Comparison of ENCODE assay signal across 2 cellular contexts in the genomic region with DNA sequence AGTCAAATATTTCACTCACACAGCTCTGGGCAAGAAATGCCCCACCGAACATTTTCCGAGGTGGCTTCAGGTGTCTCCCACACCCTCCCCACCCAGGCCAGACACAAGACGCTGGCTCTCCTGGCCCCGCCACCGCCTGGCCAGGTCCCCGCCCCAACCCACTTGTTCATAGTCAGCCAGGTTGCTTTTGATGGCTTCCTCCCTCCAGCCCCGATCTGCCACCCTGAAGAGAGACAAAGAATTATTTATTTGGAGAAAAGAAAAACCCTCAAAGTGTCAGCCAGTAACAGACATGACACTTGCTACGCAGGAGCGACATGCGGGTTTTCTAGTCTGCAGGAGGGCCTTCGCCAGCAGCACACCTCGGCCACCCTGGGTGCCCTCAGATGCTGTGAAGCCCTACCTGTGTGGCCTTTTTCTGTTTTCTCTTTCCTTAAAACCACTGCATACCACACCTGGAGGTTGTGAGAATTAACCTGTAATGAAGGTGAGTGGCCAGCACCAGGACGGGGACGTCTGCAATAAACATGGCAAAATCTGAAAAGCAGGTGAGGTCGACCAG.
TF ChIP-seq lines count a peak whose summit lies in the region.

No MANE protein-coding gene starts in this region.

TF ChIP-seq in GM12878, 131 proteins besides CTCF, POLR2A, EP300 and RAD21:
- TF ChIP-seq WRNIP1 (IDR thresholded peaks at IDR 0.05; ENCODE audit: borderline replicate concordance, low read depth, low read length) (no peak), CHD1 (IDR thresholded peaks at IDR 0.05; ENCODE audit: low read depth, low read length) (no peak), SRF (IDR thresholded peaks at IDR 0.05; ENCODE audit: low read depth in 2 of 2, low read length in 2 of 2) (no peak), POLR2AphosphoS5 (IDR thresholded peaks at IDR 0.05; ENCODE audit: low read length) (no peak), RCOR1 (conservative IDR thresholded peaks at IDR 0.05; ENCODE audit: low read depth, low read length) (no peak), ZNF217 (IDR thresholded peaks at IDR 0.05) (no peak), NBN (IDR thresholded peaks at IDR 0.05) (no peak), RB1 (IDR thresholded peaks at IDR 0.05; ENCODE audit: borderline replicate concordance) (no peak), PML (IDR thresholded peaks at IDR 0.05; ENCODE audit: low read length) (no peak), NFIC (IDR thresholded peaks at IDR 0.05; ENCODE audit: low read depth, low read length) (no peak)
- TF ChIP-seq, protein P1, sequence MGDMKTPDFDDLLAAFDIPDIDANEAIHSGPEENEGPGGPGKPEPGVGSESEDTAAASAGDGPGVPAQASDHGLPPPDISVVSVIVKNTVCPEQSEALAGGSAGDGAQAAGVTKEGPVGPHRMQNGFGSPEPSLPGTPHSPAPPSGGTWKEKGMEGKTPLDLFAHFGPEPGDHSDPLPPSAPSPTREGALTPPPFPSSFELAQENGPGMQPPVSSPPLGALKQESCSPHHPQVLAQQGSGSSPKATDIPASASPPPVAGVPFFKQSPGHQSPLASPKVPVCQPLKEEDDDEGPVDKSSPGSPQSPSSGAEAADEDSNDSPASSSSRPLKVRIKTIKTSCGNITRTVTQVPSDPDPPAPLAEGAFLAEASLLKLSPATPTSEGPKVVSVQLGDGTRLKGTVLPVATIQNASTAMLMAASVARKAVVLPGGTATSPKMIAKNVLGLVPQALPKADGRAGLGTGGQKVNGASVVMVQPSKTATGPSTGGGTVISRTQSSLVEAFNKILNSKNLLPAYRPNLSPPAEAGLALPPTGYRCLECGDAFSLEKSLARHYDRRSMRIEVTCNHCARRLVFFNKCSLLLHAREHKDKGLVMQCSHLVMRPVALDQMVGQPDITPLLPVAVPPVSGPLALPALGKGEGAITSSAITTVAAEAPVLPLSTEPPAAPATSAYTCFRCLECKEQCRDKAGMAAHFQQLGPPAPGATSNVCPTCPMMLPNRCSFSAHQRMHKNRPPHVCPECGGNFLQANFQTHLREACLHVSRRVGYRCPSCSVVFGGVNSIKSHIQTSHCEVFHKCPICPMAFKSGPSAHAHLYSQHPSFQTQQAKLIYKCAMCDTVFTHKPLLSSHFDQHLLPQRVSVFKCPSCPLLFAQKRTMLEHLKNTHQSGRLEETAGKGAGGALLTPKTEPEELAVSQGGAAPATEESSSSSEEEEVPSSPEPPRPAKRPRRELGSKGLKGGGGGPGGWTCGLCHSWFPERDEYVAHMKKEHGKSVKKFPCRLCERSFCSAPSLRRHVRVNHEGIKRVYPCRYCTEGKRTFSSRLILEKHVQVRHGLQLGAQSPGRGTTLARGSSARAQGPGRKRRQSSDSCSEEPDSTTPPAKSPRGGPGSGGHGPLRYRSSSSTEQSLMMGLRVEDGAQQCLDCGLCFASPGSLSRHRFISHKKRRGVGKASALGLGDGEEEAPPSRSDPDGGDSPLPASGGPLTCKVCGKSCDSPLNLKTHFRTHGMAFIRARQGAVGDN (IDR thresholded peaks at IDR 0.05), result no peak
- TF ChIP-seq, protein P2, sequence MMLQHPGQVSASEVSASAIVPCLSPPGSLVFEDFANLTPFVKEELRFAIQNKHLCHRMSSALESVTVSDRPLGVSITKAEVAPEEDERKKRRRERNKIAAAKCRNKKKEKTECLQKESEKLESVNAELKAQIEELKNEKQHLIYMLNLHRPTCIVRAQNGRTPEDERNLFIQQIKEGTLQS (IDR thresholded peaks at IDR 0.05; ENCODE audit: borderline replicate concordance, extremely low read depth, low read depth, low read length), result no peak

TF ChIP-seq in HepG2, 621 proteins besides CTCF, POLR2A, EP300 and RAD21:
- no peak for TF ChIP-seq IRF1 (CRISPR knock-in tag; IDR thresholded peaks at IDR 0.05; ENCODE audit: low read depth)
- no peak for TF ChIP-seq KDM2A (CRISPR knock-in tag; IDR thresholded peaks at IDR 0.05; ENCODE audit: borderline replicate concordance, low read depth)
- no peak for TF ChIP-seq ZNF326 (CRISPR knock-in tag; IDR thresholded peaks at IDR 0.05; ENCODE audit: borderline replicate concordance)
- TF ChIP-seq ZNF788 (CRISPR knock-in tag; IDR thresholded peaks at IDR 0.05; ENCODE audit: borderline replicate concordance), result no peak
- no peak for TF ChIP-seq TBL1XR1 (IDR thresholded peaks at IDR 0.05; ENCODE audit: borderline replicate concordance, low read length, partially characterized antibody)
- TF ChIP-seq ZNF775 (CRISPR knock-in tag; IDR thresholded peaks at IDR 0.05; ENCODE audit: borderline replicate concordance), result no peak
- TF ChIP-seq, protein P3, sequence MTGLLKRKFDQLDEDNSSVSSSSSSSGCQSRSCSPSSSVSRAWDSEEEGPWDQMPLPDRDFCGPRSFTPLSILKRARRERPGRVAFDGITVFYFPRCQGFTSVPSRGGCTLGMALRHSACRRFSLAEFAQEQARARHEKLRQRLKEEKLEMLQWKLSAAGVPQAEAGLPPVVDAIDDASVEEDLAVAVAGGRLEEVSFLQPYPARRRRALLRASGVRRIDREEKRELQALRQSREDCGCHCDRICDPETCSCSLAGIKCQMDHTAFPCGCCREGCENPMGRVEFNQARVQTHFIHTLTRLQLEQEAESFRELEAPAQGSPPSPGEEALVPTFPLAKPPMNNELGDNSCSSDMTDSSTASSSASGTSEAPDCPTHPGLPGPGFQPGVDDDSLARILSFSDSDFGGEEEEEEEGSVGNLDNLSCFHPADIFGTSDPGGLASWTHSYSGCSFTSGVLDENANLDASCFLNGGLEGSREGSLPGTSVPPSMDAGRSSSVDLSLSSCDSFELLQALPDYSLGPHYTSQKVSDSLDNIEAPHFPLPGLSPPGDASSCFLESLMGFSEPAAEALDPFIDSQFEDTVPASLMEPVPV (CRISPR knock-in tag; IDR thresholded peaks at IDR 0.05), result no peak
- TF ChIP-seq, protein P4, sequence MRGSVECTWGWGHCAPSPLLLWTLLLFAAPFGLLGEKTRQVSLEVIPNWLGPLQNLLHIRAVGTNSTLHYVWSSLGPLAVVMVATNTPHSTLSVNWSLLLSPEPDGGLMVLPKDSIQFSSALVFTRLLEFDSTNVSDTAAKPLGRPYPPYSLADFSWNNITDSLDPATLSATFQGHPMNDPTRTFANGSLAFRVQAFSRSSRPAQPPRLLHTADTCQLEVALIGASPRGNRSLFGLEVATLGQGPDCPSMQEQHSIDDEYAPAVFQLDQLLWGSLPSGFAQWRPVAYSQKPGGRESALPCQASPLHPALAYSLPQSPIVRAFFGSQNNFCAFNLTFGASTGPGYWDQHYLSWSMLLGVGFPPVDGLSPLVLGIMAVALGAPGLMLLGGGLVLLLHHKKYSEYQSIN (CRISPR knock-in tag; IDR thresholded peaks at IDR 0.05; ENCODE audit: borderline replicate concordance), result no peak
- no peak for TF ChIP-seq TAF1 (CRISPR knock-in tag; IDR thresholded peaks at IDR 0.05)
- TF ChIP-seq, protein P5, sequence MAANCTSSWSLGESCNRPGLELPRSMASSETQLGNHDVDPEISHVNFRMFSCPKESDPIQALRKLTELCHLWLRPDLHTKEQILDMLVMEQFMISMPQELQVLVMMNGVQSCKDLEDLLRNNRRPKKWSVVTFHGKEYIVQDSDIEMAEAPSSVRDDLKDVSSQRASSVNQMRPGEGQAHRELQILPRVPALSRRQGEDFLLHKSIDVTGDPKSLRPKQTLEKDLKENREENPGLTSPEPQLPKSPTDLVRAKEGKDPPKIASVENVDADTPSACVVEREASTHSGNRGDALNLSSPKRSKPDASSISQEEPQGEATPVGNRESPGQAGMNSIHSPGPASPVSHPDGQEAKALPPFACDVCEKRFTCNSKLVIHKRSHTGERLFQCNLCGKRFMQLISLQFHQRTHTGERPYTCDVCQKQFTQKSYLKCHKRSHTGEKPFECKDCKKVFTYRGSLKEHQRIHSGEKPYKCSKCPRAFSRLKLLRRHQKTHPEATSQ (CRISPR knock-in tag; IDR thresholded peaks at IDR 0.05; ENCODE audit: borderline replicate concordance), result no peak
- TF ChIP-seq MEIS1 (CRISPR knock-in tag; IDR thresholded peaks at IDR 0.05; ENCODE audit: borderline replicate concordance), result no peak
- TF ChIP-seq KDM4B (CRISPR knock-in tag; IDR thresholded peaks at IDR 0.05), result no peak
- TF ChIP-seq ATF5 (CRISPR knock-in tag; IDR thresholded peaks at IDR 0.05; ENCODE audit: low read depth), result no peak
- no peak for TF ChIP-seq NR1H2 (CRISPR knock-in tag; IDR thresholded peaks at IDR 0.05; ENCODE audit: borderline replicate concordance, low read depth)
- no peak for TF ChIP-seq ATF2 (CRISPR knock-in tag; IDR thresholded peaks at IDR 0.05)
- TF ChIP-seq ZNF704 (CRISPR knock-in tag; IDR thresholded peaks at IDR 0.05; ENCODE audit: borderline replicate concordance), result no peak
- no peak for TF ChIP-seq ZMAT5 (CRISPR knock-in tag; IDR thresholded peaks at IDR 0.05; ENCODE audit: borderline replicate concordance, low read depth)
- no peak for TF ChIP-seq E2F2 (CRISPR knock-in tag; IDR thresholded peaks at IDR 0.05; ENCODE audit: borderline replicate concordance)
